Comparison of ENCODE assay signal across 8 cellular contexts in genomic region chr17:68972119-68972704, GRCh38. TPM values are rescaled to one million over a fixed set of nuclear protein-coding genes. Genes with fewer than 3 reads are reported as not detected.
A peak's percentile ranks its signal among the peaks of the same experiment; 100 is the strongest.
DNase-seq lines count a peak whose midpoint lies in the region; ATAC-seq and TF ChIP-seq lines count a peak whose summit lies in the region.

No MANE protein-coding gene starts in this region.

- no peaks in the 10 kb centered on the region for H3K36me3 ChIP-seq in PC-9 (ENCODE audit: low read depth)

- ATAC-seq in GM18505 (IDR thresholded peaks at IDR 0.05; ENCODE audit: unreplicated experiment) (no peak), GM19463 (IDR thresholded peaks at IDR 0.05; ENCODE audit: unreplicated experiment) (no peak)

- no peaks in the 10 kb centered on the region for H3K4me1 ChIP-seq in PC-9 (replicated peaks; ENCODE audit: insufficient read depth)

- H3K4me2 ChIP-seq in PC-9, result no peak overlapping the region

- POLR2A ChIA-PET in PC-9 (lab: Charles Lee; ENCODE audit: unreplicated experiment), result no interaction called here

- CTCF ChIA-PET in PC-9 (lab: Charles Lee), result no interaction called here

- H3K4me3 ChIP-seq in PC-9, result no peak overlapping the region
- H3K4me3 ChIP-seq in fibroblast of the aortic adventitia (ENCODE audit: low read depth, low read length), result no peak overlapping the region

- H3K27ac ChIP-seq in PC-9, result no peak overlapping the region

- H3K79me2 ChIP-seq in PC-9 (ENCODE audit: low read depth), result no peaks in the 10 kb centered on the region

- no peaks in the 10 kb centered on the region for H3F3A ChIP-seq in PC-9 (ENCODE audit: insufficient read depth, low read depth)

- no peak for TF ChIP-seq POLR2A in GM18505 (IDR thresholded peaks at IDR 0.05; ENCODE audit: borderline replicate concordance, extremely low read depth, insufficient read depth, insufficient read length)

- no TSS peak for BruUV-seq in PC-9 (replicated peaks; lab: Mats Ljungman, UMichigan)

- no peaks in the 10 kb centered on the region for H3K9me2 ChIP-seq in PC-9 (ENCODE audit: insufficient read depth)

- DNase-seq in DMS 273 (lab: John Stamatoyannopoulos, UW; ENCODE audit: unreplicated experiment) (peak; percentile 63), DMS 273 treated with DMSO at 0.1 percent for 48 hours (lab: John Stamatoyannopoulos, UW) (no peak), PC-9 (no peak), fibroblast of the aortic adventitia (ENCODE audit: low read depth) (peak; percentile 69), pons (ENCODE audit: low spot score) (peak; percentile 83), NCI-H526 treated with DMSO at 0.1 percent for 48 hours (lab: John Stamatoyannopoulos, UW) (no peak)

- no peaks in the 10 kb centered on the region; the same call in 1 of the 2 replicates for H3K9me3 ChIP-seq in PC-9 (ENCODE audit: insufficient read depth, low read depth)

- TF ChIP-seq CTCF in PC-9 (conservative IDR thresholded peaks at IDR 0.05) (peak; percentile 78), fibroblast of the aortic adventitia (IDR thresholded peaks at IDR 0.05; ENCODE audit: insufficient read depth, low read length) (peak; percentile 71)

- H4K20me1 ChIP-seq in PC-9 (ENCODE audit: insufficient read depth), result no peaks in the 10 kb centered on the region

- intact Hi-C loops in PC-9 (cut with micrococcal nuclease; ENCODE audit: unreplicated experiment), result loop anchor here (1.0 to 2.0 kb wide), 2 partner anchors 195 to 263 kb away; no protein-coding TSS in a partner anchor

- no peaks in the 10 kb centered on the region for H3K27me3 ChIP-seq in PC-9 (ENCODE audit: insufficient read depth, low read depth)

- H2AFZ ChIP-seq in PC-9, result no peak overlapping the region

RNA-seq across cellular contexts. Expression of gene ABCA8, which starts 17.0 kb away (rescaled TPM):
- total RNA-seq in PC-9 (2021) (not detected in 2 replicates), fibroblast of the aortic adventitia (ENCODE audit: low replicate concordance) (93.5 and 231 TPM in 2 replicates)

Comparison
In these comparisons a context has a peak if more than half of its experiments do, and no peak if none do; other contexts are left out.
1. DNase-seq: peak in DMS 273 (single experiment), fibroblast of the aortic adventitia (single experiment) and pons (single experiment); none in DMS 273 treated with DMSO at 0.1 percent for 48 hours (single experiment), PC-9 (0 of 2) and NCI-H526 treated with DMSO at 0.1 percent for 48 hours (single experiment).
2. RNA of gene ABCA8, which starts 17.0 kb away (total RNA-seq): 93.5 to 231 TPM in fibroblast of the aortic adventitia; not detected in PC-9; every median in the first group is over 10 times any median in the second.